Comparison of ENCODE assay signal across 8 cellular contexts in genomic region chr2:24360050-24360962, GRCh38. TPM values are rescaled to one million over a fixed set of nuclear protein-coding genes. Genes with fewer than 3 reads are reported as not detected.
DNase-seq lines count a peak whose midpoint lies in the region; ATAC-seq lines count a peak whose summit lies in the region.

Gene ITSN2, minus strand, starts transcription at chr2:24360536. Its CDS starts 32,454 bp downstream, at chr2:24328082.

- peak within 1 kb of the TSS; percentile 97 for H3K27ac Mint-ChIP-seq in activated CD4-positive, alpha-beta T cell treated with anti-CD3 and anti-CD28 coated beads, Interleukin-2, amount 10 ng/mL, durations not matched to agents 7 days and 5 days

- peak; percentile 94 for DNase-seq in AG20443 (ENCODE audit: low spot score)
- DNase-seq in NCI-H510A (lab: John Stamatoyannopoulos, UW): peak; percentile 60
- peak; percentile 79 for DNase-seq in activated CD4-positive, alpha-beta T cell treated with anti-CD3 and anti-CD28 coated beads, Interleukin-2, amount 10 ng/mL, durations not matched to agents 7 days and 5 days
- peak; percentile 51 for DNase-seq in cortex of kidney (lab: John Stamatoyannopoulos, UW)
- DNase-seq in left lobe of liver (ENCODE audit: low spot score): peak; percentile 88
- DNase-seq in stimulated activated CD4-positive, alpha-beta T cell treated with anti-CD3 and anti-CD28 coated beads, Interleukin-2, amount 100 ng/mL, for 4 hours (ENCODE audit: low read depth): peak; percentile 68

- H3K4me3 Mint-ChIP-seq in activated CD4-positive, alpha-beta T cell treated with anti-CD3 and anti-CD28 coated beads, Interleukin-2, amount 10 ng/mL, durations not matched to agents 7 days and 5 days: peak within 1 kb of the TSS; percentile 88

- POLR2A ChIA-PET in activated CD4-positive, alpha-beta T cell treated with anti-CD3 and anti-CD28 coated beads, Interleukin-2, amount 10 ng/mL, durations not matched to agents 7 days and 5 days (lab: Charles Lee): interaction anchor here (0.6 to 1.0 kb wide), 3 partner anchors 9 to 480 kb away, joined by 3 read pairs; no protein-coding TSS in a partner anchor

- H3K9me3 Mint-ChIP-seq in activated CD4-positive, alpha-beta T cell treated with anti-CD3 and anti-CD28 coated beads, Interleukin-2, amount 10 ng/mL, durations not matched to agents 7 days and 5 days: peaks cover 3% of the 10 kb centered on the region

- CTCF ChIA-PET in activated CD4-positive, alpha-beta T cell treated with anti-CD3 and anti-CD28 coated beads, Interleukin-2, amount 10 ng/mL, durations not matched to agents 7 days and 5 days (lab: Charles Lee): interaction anchor here (1.2 to 2.0 kb wide), 3 partner anchors 9 to 19 kb away, joined by 3 to 6 read pairs (median 4); no protein-coding TSS in a partner anchor

- peaks cover 14% of the 10 kb centered on the region for H3K36me3 Mint-ChIP-seq in activated CD4-positive, alpha-beta T cell treated with anti-CD3 and anti-CD28 coated beads, Interleukin-2, amount 10 ng/mL, durations not matched to agents 7 days and 5 days (ENCODE audit: low read depth)

- peaks cover 2% of the 10 kb centered on the region for H3K27me3 Mint-ChIP-seq in activated CD4-positive, alpha-beta T cell treated with anti-CD3 and anti-CD28 coated beads, Interleukin-2, amount 10 ng/mL, durations not matched to agents 7 days and 5 days

- peaks cover 30% of the 10 kb centered on the region for H3K4me1 Mint-ChIP-seq in activated CD4-positive, alpha-beta T cell treated with anti-CD3 and anti-CD28 coated beads, Interleukin-2, amount 10 ng/mL, durations not matched to agents 7 days and 5 days

- ATAC-seq in GM18909 (IDR thresholded peaks at IDR 0.05; ENCODE audit: poor library complexity, unreplicated experiment) (peak; percentile 83), HG03139 (IDR thresholded peaks at IDR 0.05; ENCODE audit: unreplicated experiment) (peak; percentile 68), left lobe of liver (peak; percentile 95)

RNA-seq across cellular contexts. Expression of gene ITSN2, which starts in this region (rescaled TPM):
- 10 to 100 TPM; 72.8 to 76.6 TPM for total RNA-seq in activated CD4-positive, alpha-beta T cell treated with anti-CD3 and anti-CD28 coated beads, Interleukin-2, amount 10 ng/mL, durations not matched to agents 7 days and 5 days
- total RNA-seq in left lobe of liver: 21.7 TPM

Comparison
In these comparisons a context has a peak if more than half of its experiments do, and no peak if none do; other contexts are left out.
1. Peak in every context shown above with its lines: DNase-seq and ATAC-seq.